In genomic region chr19:40751065-40751923, GRCh38 we compare ENCODE assay signal across 1 cellular context.
TF ChIP-seq lines count a peak whose summit lies in the region.

Gene SNRPA, plus strand, starts transcription at chr19:40751203. Its CDS starts 206 bp downstream, at chr19:40751409.

TF ChIP-seq in K562, 482 proteins besides CTCF, POLR2A, EP300 and RAD21 (continued from another document and continues in another):
- TF ChIP-seq ZBTB43 (CRISPR knock-in tag; IDR thresholded peaks at IDR 0.05) (no peak), MEF2D (tag; conservative IDR thresholded peaks at IDR 0.05; ENCODE audit: low read depth) (no peak), TFAM (CRISPR knock-in tag; conservative IDR thresholded peaks at IDR 0.05) (no peak), HNRNPUL1 (IDR thresholded peaks at IDR 0.05; ENCODE audit: low read length) (no peak), ZHX1 (conservative IDR thresholded peaks at IDR 0.05; ENCODE audit: low read length) (no peak), CTBP1 (IDR thresholded peaks at IDR 0.05; ENCODE audit: borderline replicate concordance) (peak; percentile 31; the same call in 1 of the 2 replicates), MAFF (IDR thresholded peaks at IDR 0.05; ENCODE audit: low read length) (no peak), POU5F1 (IDR thresholded peaks at IDR 0.05; ENCODE audit: borderline replicate concordance, low read depth, low read length, partially characterized antibody) (no peak), COPS2 (conservative IDR thresholded peaks at IDR 0.05) (no peak), ZKSCAN3 (CRISPR knock-in tag; IDR thresholded peaks at IDR 0.05) (no peak), ZNF239 (CRISPR knock-in tag; IDR thresholded peaks at IDR 0.05) (no peak), RBM14 (IDR thresholded peaks at IDR 0.05; ENCODE audit: borderline replicate concordance, insufficient read depth, low read depth, low read length) (no peak), SMAD1 (IDR thresholded peaks at IDR 0.05; ENCODE audit: low read depth, low read length, partially characterized antibody) (no peak), ZNF263 (CRISPR knock-in tag; IDR thresholded peaks at IDR 0.05; ENCODE audit: borderline replicate concordance) (peak; percentile 37; the same call in 1 of the 2 replicates), ATF1 (CRISPR knock-in tag; IDR thresholded peaks at IDR 0.05) (no peak), ATF1 (tag; IDR thresholded peaks at IDR 0.05) (no peak), RBBP5 (IDR thresholded peaks at IDR 0.05; ENCODE audit: borderline replicate concordance, insufficient read depth, low read length, poor library complexity, severe bottlenecking) (peak; percentile 23), ELF1 (tag; IDR thresholded peaks at IDR 0.05) (no peak; the same call in 1 of the 2 replicates), SAFB (IDR thresholded peaks at IDR 0.05; ENCODE audit: borderline replicate concordance, low read depth, low read length) (no peak), EGR1 (conservative IDR thresholded peaks at IDR 0.05) (peak; percentile 32; the same call in 1 of the 2 replicates), SMAD4 (CRISPR knock-in tag; conservative IDR thresholded peaks at IDR 0.05) (no peak), PPARD (CRISPR knock-in tag; IDR thresholded peaks at IDR 0.05) (no peak), HMG20B (CRISPR knock-in tag; IDR thresholded peaks at IDR 0.05) (no peak), ESRRA (IDR thresholded peaks at IDR 0.05; ENCODE audit: borderline replicate concordance, low read depth) (no peak), NFE2 (IDR thresholded peaks at IDR 0.05; ENCODE audit: low read depth) (no peak), CBFA2T3 (IDR thresholded peaks at IDR 0.05) (no peak), CHD4 (IDR thresholded peaks at IDR 0.05; ENCODE audit: insufficient read depth, insufficient replicate concordance, low read depth, low read length, poor library complexity, severe bottlenecking) (no peak), CBX3 (IDR thresholded peaks at IDR 0.05; ENCODE audit: borderline replicate concordance in 1 of 2, low read length in 2 of 2) (no peak), HNRNPLL (IDR thresholded peaks at IDR 0.05; ENCODE audit: low read depth, low read length, poor library complexity, severe bottlenecking) (peak; percentile 78), SRF (CRISPR knock-in tag; IDR thresholded peaks at IDR 0.05) (peak in 1 of 2 experiments; percentile 69; a peak in 2 of 4 replicates), ZNF347 (CRISPR knock-in tag; IDR thresholded peaks at IDR 0.05; ENCODE audit: low read depth) (no peak), ZNF24 (IDR thresholded peaks at IDR 0.05) (0 out of 2 replicates have a peak, but pooled peaks have one; percentile 11), ETS1 (conservative IDR thresholded peaks at IDR 0.05; ENCODE audit: control insufficient read depth, low read depth, low read length) (no peak), IRF2 (CRISPR knock-in tag; IDR thresholded peaks at IDR 0.05) (no peak), ZNF780A (CRISPR knock-in tag; IDR thresholded peaks at IDR 0.05) (no peak), HMG20A (CRISPR knock-in tag; conservative IDR thresholded peaks at IDR 0.05) (no peak), ZNF511 (CRISPR knock-in tag; IDR thresholded peaks at IDR 0.05) (no peak), NR3C1 (CRISPR knock-in tag; IDR thresholded peaks at IDR 0.05) (no peak), SMARCB1 (IDR thresholded peaks at IDR 0.05; ENCODE audit: insufficient read length, low read depth) (no peak), TAF9B (IDR thresholded peaks at IDR 0.05; ENCODE audit: partially characterized antibody) (peak; percentile 79), STAT5A (IDR thresholded peaks at IDR 0.05; ENCODE audit: borderline replicate concordance, low read length) (no peak), WHSC1 (IDR thresholded peaks at IDR 0.05; ENCODE audit: low read length) (no peak), HINFP (tag; conservative IDR thresholded peaks at IDR 0.05; ENCODE audit: low read depth) (no peak), DACH1 (IDR thresholded peaks at IDR 0.05; ENCODE audit: partially characterized antibody) (no peak), NR2F6 (CRISPR knock-in tag; IDR thresholded peaks at IDR 0.05) (no peak), ZNF76 (CRISPR knock-in tag; IDR thresholded peaks at IDR 0.05; ENCODE audit: borderline replicate concordance) (no peak), RAD51 (IDR thresholded peaks at IDR 0.05; ENCODE audit: borderline replicate concordance, low read depth) (peak; percentile 48; the same call in 1 of the 2 replicates)
- TF ChIP-seq, protein P1, sequence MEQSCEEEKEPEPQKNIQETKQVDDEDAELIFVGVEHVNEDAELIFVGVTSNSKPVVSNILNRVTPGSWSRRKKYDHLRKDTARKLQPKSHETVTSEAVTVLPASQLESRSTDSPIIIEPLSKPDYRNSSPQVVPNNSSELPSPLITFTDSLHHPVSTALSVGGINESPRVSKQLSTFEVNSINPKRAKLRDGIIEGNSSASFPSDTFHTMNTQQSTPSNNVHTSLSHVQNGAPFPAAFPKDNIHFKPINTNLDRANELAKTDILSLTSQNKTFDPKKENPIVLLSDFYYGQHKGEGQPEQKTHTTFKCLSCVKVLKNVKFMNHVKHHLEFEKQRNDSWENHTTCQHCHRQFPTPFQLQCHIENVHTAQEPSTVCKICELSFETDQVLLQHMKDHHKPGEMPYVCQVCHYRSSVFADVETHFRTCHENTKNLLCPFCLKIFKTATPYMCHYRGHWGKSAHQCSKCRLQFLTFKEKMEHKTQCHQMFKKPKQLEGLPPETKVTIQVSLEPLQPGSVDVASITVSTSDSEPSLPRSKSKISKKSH (CRISPR knock-in tag; IDR thresholded peaks at IDR 0.05) = no peak
- TF ChIP-seq, protein P2, sequence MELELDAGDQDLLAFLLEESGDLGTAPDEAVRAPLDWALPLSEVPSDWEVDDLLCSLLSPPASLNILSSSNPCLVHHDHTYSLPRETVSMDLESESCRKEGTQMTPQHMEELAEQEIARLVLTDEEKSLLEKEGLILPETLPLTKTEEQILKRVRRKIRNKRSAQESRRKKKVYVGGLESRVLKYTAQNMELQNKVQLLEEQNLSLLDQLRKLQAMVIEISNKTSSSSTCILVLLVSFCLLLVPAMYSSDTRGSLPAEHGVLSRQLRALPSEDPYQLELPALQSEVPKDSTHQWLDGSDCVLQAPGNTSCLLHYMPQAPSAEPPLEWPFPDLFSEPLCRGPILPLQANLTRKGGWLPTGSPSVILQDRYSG (tag; conservative IDR thresholded peaks at IDR 0.05; ENCODE audit: low read depth) = no peak
- TF ChIP-seq, protein P3, sequence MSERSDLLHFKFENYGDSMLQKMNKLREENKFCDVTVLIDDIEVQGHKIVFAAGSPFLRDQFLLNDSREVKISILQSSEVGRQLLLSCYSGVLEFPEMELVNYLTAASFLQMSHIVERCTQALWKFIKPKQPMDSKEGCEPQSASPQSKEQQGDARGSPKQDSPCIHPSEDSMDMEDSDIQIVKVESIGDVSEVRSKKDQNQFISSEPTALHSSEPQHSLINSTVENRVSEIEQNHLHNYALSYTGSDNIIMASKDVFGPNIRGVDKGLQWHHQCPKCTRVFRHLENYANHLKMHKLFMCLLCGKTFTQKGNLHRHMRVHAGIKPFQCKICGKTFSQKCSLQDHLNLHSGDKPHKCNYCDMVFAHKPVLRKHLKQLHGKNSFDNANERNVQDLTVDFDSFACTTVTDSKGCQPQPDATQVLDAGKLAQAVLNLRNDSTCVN (CRISPR knock-in tag; IDR thresholded peaks at IDR 0.05) = no peak
- TF ChIP-seq, protein P4, sequence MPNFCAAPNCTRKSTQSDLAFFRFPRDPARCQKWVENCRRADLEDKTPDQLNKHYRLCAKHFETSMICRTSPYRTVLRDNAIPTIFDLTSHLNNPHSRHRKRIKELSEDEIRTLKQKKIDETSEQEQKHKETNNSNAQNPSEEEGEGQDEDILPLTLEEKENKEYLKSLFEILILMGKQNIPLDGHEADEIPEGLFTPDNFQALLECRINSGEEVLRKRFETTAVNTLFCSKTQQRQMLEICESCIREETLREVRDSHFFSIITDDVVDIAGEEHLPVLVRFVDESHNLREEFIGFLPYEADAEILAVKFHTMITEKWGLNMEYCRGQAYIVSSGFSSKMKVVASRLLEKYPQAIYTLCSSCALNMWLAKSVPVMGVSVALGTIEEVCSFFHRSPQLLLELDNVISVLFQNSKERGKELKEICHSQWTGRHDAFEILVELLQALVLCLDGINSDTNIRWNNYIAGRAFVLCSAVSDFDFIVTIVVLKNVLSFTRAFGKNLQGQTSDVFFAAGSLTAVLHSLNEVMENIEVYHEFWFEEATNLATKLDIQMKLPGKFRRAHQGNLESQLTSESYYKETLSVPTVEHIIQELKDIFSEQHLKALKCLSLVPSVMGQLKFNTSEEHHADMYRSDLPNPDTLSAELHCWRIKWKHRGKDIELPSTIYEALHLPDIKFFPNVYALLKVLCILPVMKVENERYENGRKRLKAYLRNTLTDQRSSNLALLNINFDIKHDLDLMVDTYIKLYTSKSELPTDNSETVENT (CRISPR knock-in tag; IDR thresholded peaks at IDR 0.05) = no peak
- TF ChIP-seq, protein P5, sequence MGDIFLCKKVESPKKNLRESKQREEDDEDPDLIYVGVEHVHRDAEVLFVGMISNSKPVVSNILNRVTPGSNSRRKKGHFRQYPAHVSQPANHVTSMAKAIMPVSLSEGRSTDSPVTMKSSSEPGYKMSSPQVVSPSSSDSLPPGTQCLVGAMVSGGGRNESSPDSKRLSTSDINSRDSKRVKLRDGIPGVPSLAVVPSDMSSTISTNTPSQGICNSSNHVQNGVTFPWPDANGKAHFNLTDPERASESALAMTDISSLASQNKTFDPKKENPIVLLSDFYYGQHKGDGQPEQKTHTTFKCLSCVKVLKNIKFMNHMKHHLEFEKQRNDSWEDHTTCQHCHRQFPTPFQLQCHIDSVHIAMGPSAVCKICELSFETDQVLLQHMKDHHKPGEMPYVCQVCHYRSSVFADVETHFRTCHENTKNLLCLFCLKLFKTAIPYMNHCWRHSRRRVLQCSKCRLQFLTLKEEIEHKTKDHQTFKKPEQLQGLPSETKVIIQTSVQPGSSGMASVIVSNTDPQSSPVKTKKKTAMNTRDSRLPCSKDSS (IDR thresholded peaks at IDR 0.05; ENCODE audit: low read depth, partially characterized antibody) = no peak
- TF ChIP-seq, protein P6, sequence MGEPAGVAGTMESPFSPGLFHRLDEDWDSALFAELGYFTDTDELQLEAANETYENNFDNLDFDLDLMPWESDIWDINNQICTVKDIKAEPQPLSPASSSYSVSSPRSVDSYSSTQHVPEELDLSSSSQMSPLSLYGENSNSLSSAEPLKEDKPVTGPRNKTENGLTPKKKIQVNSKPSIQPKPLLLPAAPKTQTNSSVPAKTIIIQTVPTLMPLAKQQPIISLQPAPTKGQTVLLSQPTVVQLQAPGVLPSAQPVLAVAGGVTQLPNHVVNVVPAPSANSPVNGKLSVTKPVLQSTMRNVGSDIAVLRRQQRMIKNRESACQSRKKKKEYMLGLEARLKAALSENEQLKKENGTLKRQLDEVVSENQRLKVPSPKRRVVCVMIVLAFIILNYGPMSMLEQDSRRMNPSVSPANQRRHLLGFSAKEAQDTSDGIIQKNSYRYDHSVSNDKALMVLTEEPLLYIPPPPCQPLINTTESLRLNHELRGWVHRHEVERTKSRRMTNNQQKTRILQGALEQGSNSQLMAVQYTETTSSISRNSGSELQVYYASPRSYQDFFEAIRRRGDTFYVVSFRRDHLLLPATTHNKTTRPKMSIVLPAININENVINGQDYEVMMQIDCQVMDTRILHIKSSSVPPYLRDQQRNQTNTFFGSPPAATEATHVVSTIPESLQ (CRISPR knock-in tag; IDR thresholded peaks at IDR 0.05) = no peak
